In genomic region chr16:88066234-88066633, GRCh38 we compare ENCODE assay signal across 25 cellular contexts.
A peak's percentile ranks its signal among the peaks of the same experiment; 100 is the strongest.
DNase-seq lines count a peak whose midpoint lies in the region; ATAC-seq, FAIRE-seq and TF ChIP-seq lines count a peak whose summit lies in the region.
"Had no signal": no experiment of that assay in that cellular context is flagged by ENCODE, and none has a peak within 500 bp of the region (broad histone marks: within the 10 kb centered on the region; RNA-seq: fewer than 3 reads in every experiment).

No MANE protein-coding gene starts in this region.

- FAIRE-seq in kidney (lab: Jason Lieb, UNC): no peak
- FAIRE-seq: A549, GM12892, HTR-8/SVneo had no signal

- no peak for ATAC-seq in naive B cell (ENCODE audit: low read depth in 2 of 2)
- ATAC-seq in GM21619 (IDR thresholded peaks at IDR 0.05; ENCODE audit: unreplicated experiment): no peak
- ATAC-seq: A549, PC-3, SK-N-SH treated with all-trans-retinoic acid at 6 μM for 48 hours had no signal

- H3K27ac Mint-ChIP-seq in naive B cell: peak overlapping the region in 5 of 6 donors; percentile 51 to 99 (median 90)

- TF ChIP-seq CTCF in OCI-LY1 (IDR thresholded peaks at IDR 0.05; ENCODE audit: low read length) (no peak), kidney (IDR thresholded peaks at IDR 0.05; ENCODE audit: borderline replicate concordance, extremely low read depth, insufficient read depth) (no peak), ascending aorta (IDR thresholded peaks at IDR 0.05) (no peak)

- no peaks in the 10 kb centered on the region for H3K9me3 ChIP-seq in BLaER1 treated with 17β-estradiol and CSF1 and Interleukin-3, amounts not matched to agents 10 nM and 100 nM (replicated peaks in 1 of 11)
- H3K9me3 ChIP-seq in OCI-LY1 (ENCODE audit: low read length): no peaks in the 10 kb centered on the region
- no peaks in the 10 kb centered on the region for H3K9me3 ChIP-seq in kidney (ENCODE audit: control insufficient read depth in 1 of 2, low read length in 2 of 2)
- H3K9me3 ChIP-seq in ascending aorta: no peaks in the 10 kb centered on the region
- H3K9me3 ChIP-seq: A549, SJCRH30 had no signal

- H3K9ac ChIP-seq in BLaER1 treated with 17β-estradiol and CSF1 and Interleukin-3, amounts not matched to agents 10 nM and 100 nM: peak overlapping the region in 9 of 11 experiments; percentile 16 to 81 (median 68); a peak in 18 of 22 replicates
- peak overlapping the region; percentile 70 for H3K9ac ChIP-seq in OCI-LY1 (ENCODE audit: low read length)
- H3K9ac ChIP-seq in kidney (ENCODE audit: low read length in 2 of 2): no peak overlapping the region

- peak overlapping the region in 8 of 11 experiments; percentile 57 to 88 (median 80); a peak in 17 of 22 replicates for H3K27ac ChIP-seq in BLaER1 treated with 17β-estradiol and CSF1 and Interleukin-3, amounts not matched to agents 10 nM and 100 nM
- peak overlapping the region; percentile 98 for H3K27ac ChIP-seq in OCI-LY1 (ENCODE audit: low read depth, low read length, poor library complexity, severe bottlenecking)
- H3K27ac ChIP-seq in kidney (ENCODE audit: low read depth in 2 of 2, low read length in 2 of 2): no peak overlapping the region
- no peak overlapping the region for H3K27ac ChIP-seq in ascending aorta
- H3K27ac ChIP-seq: A549, SJCRH30 had no signal

- no peaks in the 10 kb centered on the region for H3K9me3 Mint-ChIP-seq in naive B cell

- H3K27me3 Mint-ChIP-seq in naive B cell: no peaks in the 10 kb centered on the region

- peaks cover 28 to 53% (median 48%) of the 10 kb centered on the region in 3 donors for H3K4me1 Mint-ChIP-seq in naive B cell

- peaks cover 50 to 98% (median 90%) of the 10 kb centered on the region in 10 experiments for H3K4me1 ChIP-seq in BLaER1 treated with 17β-estradiol and CSF1 and Interleukin-3, amounts not matched to agents 10 nM and 100 nM
- H3K4me1 ChIP-seq in OCI-LY1 (ENCODE audit: insufficient read depth, low read length, severe bottlenecking) (peaks cover 60% of the 10 kb centered on the region), kidney (ENCODE audit: control insufficient read depth in 1 of 2, insufficient read depth in 1 of 2, low read depth in 1 of 2, low read length in 2 of 2) (no peaks in the 10 kb centered on the region), ascending aorta (peaks cover 0 to 20% of the 10 kb centered on the region in 2 donors)
- H3K4me1 ChIP-seq: A549, SJCRH30 had no signal

- H3K4me2 ChIP-seq in BLaER1 treated with 17β-estradiol and CSF1 and Interleukin-3, amounts not matched to agents 10 nM and 100 nM: peak overlapping the region; percentile 56 to 98 (median 97)
- no peak overlapping the region; the same call in 1 of the 2 replicates for H3K4me2 ChIP-seq in OCI-LY1 (ENCODE audit: low read length)
- H3K4me2 ChIP-seq: A549 had no signal

- DNase-seq in kidney (peak; percentile 39), naive B cell (no peak), foreskin melanocyte (no peak), ascending aorta (ENCODE audit: low spot score in 2 of 2) (no peak), H4 (ENCODE audit: low spot score) (no peak)
- DNase-seq: AML-193, DMS153, DND-41, H7, KBM-7, MV-4-11, NCI-H1105, NCI-H146, NCI-H1930, NCI-H2107, NCI-H774, PC-3, SJCRH30 had no signal

- H3K27me3 ChIP-seq in BLaER1 treated with 17β-estradiol and CSF1 and Interleukin-3, amounts not matched to agents 10 nM and 100 nM: peaks cover 0 to 12% (median 0%) of the 10 kb centered on the region in 11 experiments; a peak in 4 of 22 replicates
- no peaks in the 10 kb centered on the region for H3K27me3 ChIP-seq in OCI-LY1 (ENCODE audit: insufficient read depth, low read length)
- no peaks in the 10 kb centered on the region for H3K27me3 ChIP-seq in ascending aorta
- H3K27me3 ChIP-seq: SJCRH30 had no signal

- H3K36me3 ChIP-seq in BLaER1 treated with 17β-estradiol and CSF1 and Interleukin-3, amounts not matched to agents 10 nM and 100 nM: peaks cover 3 to 43% (median 23%) of the 10 kb centered on the region in 11 experiments; a peak in 18 of 22 replicates
- peaks cover 9% of the 10 kb centered on the region for H3K36me3 ChIP-seq in OCI-LY1 (ENCODE audit: insufficient read depth, low read length)
- peaks cover 6 to 7% of the 10 kb centered on the region in 2 donors for H3K36me3 ChIP-seq in kidney (ENCODE audit: control insufficient read depth in 1 of 2, insufficient read depth in 2 of 2, low read length in 2 of 2)
- peaks cover 12 to 28% of the 10 kb centered on the region in 2 donors for H3K36me3 ChIP-seq in ascending aorta
- H3K36me3 ChIP-seq: SJCRH30 had no signal

- H3F3A ChIP-seq in OCI-LY1 (ENCODE audit: insufficient read depth, low read length): no peaks in the 10 kb centered on the region; the same call in 1 of the 2 replicates

- H3K4me3 Mint-ChIP-seq in naive B cell: no peak overlapping the region

- H3K4me3 ChIP-seq in BLaER1 treated with 17β-estradiol and CSF1 and Interleukin-3, amounts not matched to agents 10 nM and 100 nM: no peak overlapping the region
- no peak overlapping the region for H3K4me3 ChIP-seq in OCI-LY1 (ENCODE audit: low read depth, low read length, poor library complexity, severe bottlenecking)
- no peak overlapping the region for H3K4me3 ChIP-seq in kidney (ENCODE audit: low read length in 2 of 2)
- no peak overlapping the region for H3K4me3 ChIP-seq in ascending aorta
- H3K4me3 ChIP-seq: A549, SJCRH30 had no signal

- intact Hi-C loops in kidney (cut with DNase I): no loop called here
- intact Hi-C loops in ascending aorta (cut with DNase I): no loop called here

- H4K20me1 ChIP-seq in BLaER1 treated with 17β-estradiol and CSF1 and Interleukin-3, amounts not matched to agents 10 nM and 100 nM: peaks cover 0 to 41% (median 0%) of the 10 kb centered on the region in 11 experiments; a peak in 5 of 22 replicates
- H4K20me1 ChIP-seq in OCI-LY1 (ENCODE audit: insufficient read depth, low read length): no peaks in the 10 kb centered on the region

- no peak overlapping the region for H2AFZ ChIP-seq in OCI-LY1 (ENCODE audit: low read length)

- H3K9me2 ChIP-seq in OCI-LY1 (ENCODE audit: low read depth, low read length): no peaks in the 10 kb centered on the region

- no peaks in the 10 kb centered on the region for H3K79me2 ChIP-seq in OCI-LY1 (ENCODE audit: insufficient read depth, low read length)

- peaks cover 0 to 11% of the 10 kb centered on the region in 2 donors for H3K36me3 Mint-ChIP-seq in naive B cell

Comparison
In these comparisons a context has a peak if more than half of its experiments do, and no peak if none do; other contexts are left out.
1. H3K27ac ChIP-seq: peak in BLaER1 treated with 17β-estradiol and CSF1 and Interleukin-3, amounts not matched to agents 10 nM and 100 nM (8 of 11) and OCI-LY1 (single experiment); none in kidney (0 of 2) and ascending aorta (0 of 2).
2. H3K9ac ChIP-seq: peak in BLaER1 treated with 17β-estradiol and CSF1 and Interleukin-3, amounts not matched to agents 10 nM and 100 nM (9 of 11) and OCI-LY1 (single experiment); none in kidney (0 of 2).